Comparison of ENCODE assay signal across 23 cellular contexts in the genomic region with DNA sequence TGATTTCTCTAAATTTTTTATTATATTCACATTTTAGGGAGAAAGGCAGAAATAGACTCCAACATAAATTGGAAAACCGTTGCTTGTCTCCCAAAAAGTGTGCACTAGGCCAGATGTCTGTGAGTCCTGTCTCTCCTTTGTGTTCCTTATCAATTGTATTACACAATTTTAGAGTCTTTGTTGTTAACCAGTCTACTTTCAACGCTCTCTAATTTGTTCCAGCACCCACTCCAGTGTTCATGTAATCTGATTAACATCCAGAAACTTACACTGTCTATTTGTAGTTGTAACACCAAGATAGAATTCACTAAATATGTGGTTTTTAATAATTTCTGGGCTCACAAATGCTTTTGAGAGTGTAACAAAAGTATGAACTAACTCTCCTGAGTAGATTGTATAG.
"Had no signal": no experiment of that assay in that cellular context is flagged by ENCODE, and none has a peak within 500 bp of the region (broad histone marks: within the 10 kb centered on the region; RNA-seq: fewer than 3 reads in every experiment).

No MANE protein-coding gene starts in this region.

- H3K4me1 ChIP-seq: esophagus muscularis mucosa, gastrocnemius medialis, heart right ventricle, left lung, lower lobe of right lung had no signal

- H3K4me3 ChIP-seq: coronary artery, dorsolateral prefrontal cortex, esophagus muscularis mucosa, gastrocnemius medialis, heart right ventricle, left lung, lower lobe of right lung, mucosa of descending colon had no signal

- DNase-seq: dermis blood vessel endothelial cell; dorsolateral prefrontal cortex; effector CD4-positive, alpha-beta T cell; effector memory CD4-positive, alpha-beta T cell; foreskin melanocyte; gastrocnemius medialis; glutamatergic neuron; head of caudate nucleus; heart right ventricle; hypothalamus; immature natural killer cell; islet precursor cell; kidney; kidney glomerular epithelial cell; left colon; left lung; left ventricle myocardium superior; lower lobe of right lung; mesenchymal stem cell; mucosa of descending colon; naive B cell had no signal

- H3K9me3 ChIP-seq: esophagus muscularis mucosa, gastrocnemius medialis, heart right ventricle, lower lobe of right lung, mucosa of descending colon had no signal

- H3K27ac ChIP-seq: coronary artery, dorsolateral prefrontal cortex, esophagus muscularis mucosa, gastrocnemius medialis, heart right ventricle, left lung, lower lobe of right lung had no signal

- H3K36me3 ChIP-seq: esophagus muscularis mucosa, gastrocnemius medialis, heart right ventricle, left lung, lower lobe of right lung had no signal

- H3K27me3 ChIP-seq: dorsolateral prefrontal cortex, esophagus muscularis mucosa, gastrocnemius medialis, heart right ventricle, left lung had no signal
